In the genomic region with DNA sequence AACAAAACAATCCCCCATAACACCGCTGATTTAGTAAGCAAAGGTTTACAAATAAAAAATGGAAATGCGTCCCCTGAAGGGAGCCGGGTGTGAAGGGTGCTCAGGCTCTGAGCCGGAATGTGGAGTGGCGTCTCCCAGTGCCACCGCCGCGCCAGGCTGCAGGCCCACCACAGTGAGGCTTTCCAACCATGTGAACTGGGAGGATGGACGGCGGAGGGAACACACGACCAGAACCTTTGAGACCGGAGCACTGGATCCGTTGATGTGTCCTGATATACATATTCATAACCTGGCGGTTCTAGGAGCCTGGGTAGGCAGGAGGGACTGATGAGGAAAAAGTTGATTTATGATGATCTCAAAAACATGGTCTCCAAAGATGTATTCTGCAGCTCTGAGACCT, we compare ENCODE assay signal across 25 cellular contexts.
"Had no signal": no experiment of that assay in that cellular context is flagged by ENCODE, and none has a peak within 500 bp of the region (broad histone marks: within the 10 kb centered on the region; RNA-seq: fewer than 3 reads in every experiment).

No MANE protein-coding gene starts in this region.

- H3K36me3 ChIP-seq: esophagus squamous epithelium, gastroesophageal sphincter, heart right ventricle had no signal

- ATAC-seq: activated CD4-positive, alpha-beta T cell treated with anti-CD3 and anti-CD28 coated beads for 36 hours; activated T-cell treated with anti-CD3 and anti-CD28 coated beads, Interleukin-2, amount 50 U/mL, for 4 hours; activated T-helper 17 cell treated with anti-CD3 and anti-CD28 coated beads, Interleukin-2, amount 50 U/mL, for 72 hours; body of pancreas; effector memory CD8-positive, alpha-beta T cell; gastroesophageal sphincter; heart right ventricle had no signal

- H3K4me3 ChIP-seq: body of pancreas, esophagus squamous epithelium, gastroesophageal sphincter, heart right ventricle had no signal

- H3K27ac ChIP-seq: body of pancreas, esophagus squamous epithelium, gastroesophageal sphincter, heart right ventricle had no signal

- DNase-seq: activated CD4-positive, alpha-beta memory T cell treated with anti-CD3 and anti-CD28 coated beads for 36 hours; activated CD4-positive, alpha-beta T cell treated with anti-CD3 and anti-CD28 coated beads for 36 hours; activated CD4-positive, alpha-beta T cell treated with anti-CD3 and anti-CD28 coated beads, Interleukin-2, amount 10 ng/mL, durations not matched to agents 24 days and 14 days; activated CD4-positive, CD25-positive, alpha-beta regulatory T cell; activated CD4-positive, CD25-positive, alpha-beta regulatory T cell treated with anti-CD3 and anti-CD28 coated beads, Interleukin-2, amount 50 U/mL, for 72 hours; activated CD8-positive, alpha-beta memory T cell treated with anti-CD3 and anti-CD28 coated beads for 24 hours; activated effector memory CD4-positive, alpha-beta T cell treated with Interleukin-2 at 50 U/mL for 16 hours; activated gamma-delta T cell treated with Interleukin-2 at 50 U/mL for 16 hours; activated naive CD4-positive, alpha-beta T cell treated with anti-CD3 and anti-CD28 coated beads, Interleukin-2, amount 50 U/mL, for 16 hours; activated naive CD4-positive, alpha-beta T cell treated with Interleukin-2 at 50 U/mL for 16 hours; activated T-cell treated with anti-CD3 and anti-CD28 coated beads, Interleukin-2, amount 50 U/mL, for 4 hours; amniotic stem cell; body of pancreas; caudate nucleus; cortex of kidney; dermis blood vessel endothelial cell; effector CD4-positive, alpha-beta T cell; effector memory CD8-positive, alpha-beta T cell; erythroblast; esophagus squamous epithelium; foreskin melanocyte; heart right ventricle; T-helper 2 cell had no signal

- H3K4me1 ChIP-seq: body of pancreas, esophagus squamous epithelium, gastroesophageal sphincter, heart right ventricle had no signal

- H3K27me3 ChIP-seq: body of pancreas, esophagus squamous epithelium, gastroesophageal sphincter had no signal

- H3K9me3 ChIP-seq: body of pancreas, esophagus squamous epithelium, gastroesophageal sphincter, heart right ventricle had no signal
